17 cellular contexts compared by ENCODE assay signal in the genomic region with DNA sequence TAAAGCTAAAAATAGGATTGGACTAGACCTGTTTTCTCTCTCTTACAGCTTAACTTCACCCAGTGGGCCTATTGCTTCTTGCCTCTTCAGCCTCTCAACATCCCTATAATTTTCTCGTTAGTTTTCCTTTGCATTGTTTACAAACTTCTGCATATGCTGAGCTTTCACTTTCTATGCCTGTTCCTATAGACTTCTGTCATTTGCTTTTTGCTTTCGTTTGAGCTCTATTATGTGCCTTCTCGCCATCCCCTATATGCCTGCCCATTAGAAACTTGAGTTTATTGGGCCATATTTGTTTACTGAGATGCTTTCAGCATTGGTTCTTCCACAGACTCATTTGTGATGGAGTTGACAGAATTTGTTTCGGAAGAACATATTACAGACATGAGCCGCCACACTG. TPM values are rescaled to one million over a fixed set of nuclear protein-coding genes. Genes with fewer than 3 reads are reported as not detected.
DNase-seq lines count a peak whose midpoint lies in the region; TF ChIP-seq lines count a peak whose summit lies in the region.
"Had no signal": no experiment of that assay in that cellular context is flagged by ENCODE, and none has a peak within 500 bp of the region (broad histone marks: within the 10 kb centered on the region; RNA-seq: fewer than 3 reads in every experiment).

No MANE protein-coding gene starts in this region.

- H3K36me3 ChIP-seq in HEK293 (ENCODE audit: control insufficient read depth in 2 of 2, insufficient read depth in 1 of 2, low read length in 2 of 2), result no peaks in the 10 kb centered on the region
- H3K36me3 ChIP-seq in MM.1S (replicated peaks; ENCODE audit: insufficient read depth, low read length), result no peaks in the 10 kb centered on the region
- no peaks in the 10 kb centered on the region for H3K36me3 ChIP-seq in prostate gland
- H3K36me3 ChIP-seq: thoracic aorta had no signal

- TF ChIP-seq CTCF in HEK293 (tag by site-specific recombination; IDR thresholded peaks at IDR 0.05) (no peak), nephron progenitor cell (IDR thresholded peaks at IDR 0.05) (no peak), MM.1S (IDR thresholded peaks at IDR 0.05; ENCODE audit: low read length) (no peak), prostate gland (IDR thresholded peaks at IDR 0.05) (no peak)

- H3K4me3 ChIP-seq in HEK293 (ENCODE audit: low read depth, low read length) (no peak overlapping the region), MM.1S (ENCODE audit: low read length) (no peak overlapping the region), prostate gland (no peak overlapping the region)
- H3K4me3 ChIP-seq: SK-N-MC, thoracic aorta had no signal

- DNase-seq in activated T-cell treated with anti-CD3 and anti-CD28 coated beads, Interleukin-2, amount 50 U/mL, for 24 hours, result no peak
- DNase-seq in activated T-cell treated with anti-CD3 and anti-CD28 coated beads, Interleukin-2, amount 50 U/mL, for 1 hour, result no peak
- DNase-seq in activated CD4-positive, alpha-beta memory T cell treated with anti-CD3 and anti-CD28 coated beads for 36 hours, result no peak
- DNase-seq in nephron progenitor cell (no peak), MM.1S (no peak), AG08396 (ENCODE audit: low spot score) (no peak), prostate gland (ENCODE audit: low spot score) (no peak)
- DNase-seq: activated CD8-positive, alpha-beta memory T cell treated with anti-CD3 and anti-CD28 coated beads for 24 hours; foreskin melanocyte; GOT3; KBM-7; naive B cell; NCI-H446 treated with DMSO at 0.1 percent for 48 hours; stimulated activated CD4-positive, alpha-beta T cell treated with anti-CD3 and anti-CD28 coated beads, Interleukin-1b, Interleukin-23, amount 100 ng/mL, for 48 hours had no signal

- no peaks in the 10 kb centered on the region for H4K20me1 ChIP-seq in MM.1S (ENCODE audit: insufficient read depth, low read length)

- 89% methylated on average over 5 of the region's 5 CpGs for WGBS in prostate gland

- CTCF ChIA-PET in HEK293 (lab: Yijun Ruan, JAX), result interaction anchor here (1.3 to 1.4 kb wide), 3 partner anchors 8 to 142 kb away, joined by 3 to 4 read pairs (median 3); no protein-coding TSS in a partner anchor
- CTCF ChIA-PET in activated CD4-positive, alpha-beta memory T cell treated with anti-CD3 and anti-CD28 coated beads for 36 hours (lab: Charles Lee), result interaction anchor here (0.7 to 1.8 kb wide), 4 partner anchors 11 to 125 kb away, joined by 3 to 4 read pairs (median 4); partner anchors contain the start of gene HINT3

- H3K79me2 ChIP-seq in MM.1S (ENCODE audit: low read length), result no peaks in the 10 kb centered on the region

- H3K9me2 ChIP-seq in MM.1S (replicated peaks; ENCODE audit: insufficient read depth, low read length), result no peaks in the 10 kb centered on the region

- H2AFZ ChIP-seq in MM.1S (ENCODE audit: low read length), result no peak overlapping the region

- intact Hi-C loops in activated CD4-positive, alpha-beta memory T cell treated with anti-CD3 and anti-CD28 coated beads for 36 hours (cut with micrococcal nuclease), result loop anchor here (1.0 to 2.0 kb wide), 2 partner anchors 41 to 74 kb away; partner anchors contain the start of gene NCOA7
- intact Hi-C loops in prostate gland (cut with DNase I), result no loop called here

- H3K27me3 ChIP-seq in MM.1S (replicated peaks; ENCODE audit: insufficient read depth, low read length), result no peaks in the 10 kb centered on the region
- no peaks in the 10 kb centered on the region for H3K27me3 ChIP-seq in prostate gland (replicated peaks; ENCODE audit: insufficient read depth)

- no peak for TF ChIP-seq POLR2A in prostate gland (IDR thresholded peaks at IDR 0.05)

- H3K27ac ChIP-seq in HEK293 (ENCODE audit: extremely low read depth, low read depth, low read length) (no peak overlapping the region), MM.1S (ENCODE audit: low read length) (no peak overlapping the region), prostate gland (no peak overlapping the region)
- H3K27ac ChIP-seq: SK-N-MC, thoracic aorta had no signal

- no peaks in the 10 kb centered on the region for H3K9me3 ChIP-seq in HEK293 (ENCODE audit: control insufficient read depth, insufficient read depth, low read depth, low read length)
- H3K9me3 ChIP-seq in MM.1S (replicated peaks; ENCODE audit: insufficient read depth, low read length), result no peaks in the 10 kb centered on the region
- H3K9me3 ChIP-seq in prostate gland, result no peaks in the 10 kb centered on the region
- H3K9me3 ChIP-seq: thoracic aorta had no signal

- peaks cover under 1% of the 10 kb centered on the region for H3K9me3 Mint-ChIP-seq in activated T-cell treated with anti-CD3 and anti-CD28 coated beads, Interleukin-2, amount 50 U/mL, for 24 hours
- H3K9me3 Mint-ChIP-seq in activated CD4-positive, alpha-beta memory T cell treated with anti-CD3 and anti-CD28 coated beads for 36 hours, result peaks cover under 1% of the 10 kb centered on the region
- peaks cover under 1% of the 10 kb centered on the region for H3K9me3 Mint-ChIP-seq in nephron progenitor cell
- H3K9me3 Mint-ChIP-seq: naive B cell had no signal

- no peak overlapping the region for H3K9ac ChIP-seq in MM.1S (ENCODE audit: low read length)

- peak overlapping the region; percentile 38 for H3K27ac Mint-ChIP-seq in activated T-cell treated with anti-CD3 and anti-CD28 coated beads, Interleukin-2, amount 50 U/mL, for 24 hours
- H3K27ac Mint-ChIP-seq in activated CD4-positive, alpha-beta memory T cell treated with anti-CD3 and anti-CD28 coated beads for 36 hours, result peak overlapping the region; percentile 71
- H3K27ac Mint-ChIP-seq in nephron progenitor cell, result peak overlapping the region; percentile 24

- no peaks in the 10 kb centered on the region for H3F3A ChIP-seq in MM.1S (ENCODE audit: insufficient read depth, low read length)

- no peaks in the 10 kb centered on the region for H3K27me3 Mint-ChIP-seq in activated T-cell treated with anti-CD3 and anti-CD28 coated beads, Interleukin-2, amount 50 U/mL, for 24 hours
- no peaks in the 10 kb centered on the region for H3K27me3 Mint-ChIP-seq in activated CD4-positive, alpha-beta memory T cell treated with anti-CD3 and anti-CD28 coated beads for 36 hours
- no peaks in the 10 kb centered on the region for H3K27me3 Mint-ChIP-seq in nephron progenitor cell (ENCODE audit: low read depth, poor library complexity)
- H3K27me3 Mint-ChIP-seq: naive B cell had no signal

- no peak overlapping the region for H3K4me2 ChIP-seq in MM.1S (ENCODE audit: low read depth, low read length)

- POLR2A ChIA-PET in HEK293 (lab: Yijun Ruan, JAX), result no interaction called here
- POLR2A ChIA-PET in activated CD4-positive, alpha-beta memory T cell treated with anti-CD3 and anti-CD28 coated beads for 36 hours (lab: Charles Lee), result no interaction called here

- H3K4me1 Mint-ChIP-seq in activated T-cell treated with anti-CD3 and anti-CD28 coated beads, Interleukin-2, amount 50 U/mL, for 24 hours (ENCODE audit: low read depth), result peaks cover 69% of the 10 kb centered on the region
- H3K4me1 Mint-ChIP-seq in activated CD4-positive, alpha-beta memory T cell treated with anti-CD3 and anti-CD28 coated beads for 36 hours (ENCODE audit: low read depth), result peaks cover 72% of the 10 kb centered on the region
- peaks cover 20% of the 10 kb centered on the region for H3K4me1 Mint-ChIP-seq in nephron progenitor cell

- peaks cover 3% of the 10 kb centered on the region; the same call in 1 of the 2 replicates for H3K4me1 ChIP-seq in HEK293 (ENCODE audit: control insufficient read depth, insufficient read depth, low read length)
- 0 out of 2 replicates have a peak, but pooled peaks cover 6% of the 10 kb centered on the region for H3K4me1 ChIP-seq in MM.1S (ENCODE audit: low read length)
- H3K4me1 ChIP-seq in prostate gland (replicated peaks), result no peaks in the 10 kb centered on the region

- peaks cover 17% of the 10 kb centered on the region for H3K36me3 Mint-ChIP-seq in activated T-cell treated with anti-CD3 and anti-CD28 coated beads, Interleukin-2, amount 50 U/mL, for 24 hours (ENCODE audit: low read depth)
- peaks cover 3% of the 10 kb centered on the region for H3K36me3 Mint-ChIP-seq in activated CD4-positive, alpha-beta memory T cell treated with anti-CD3 and anti-CD28 coated beads for 36 hours
- H3K36me3 Mint-ChIP-seq in nephron progenitor cell (ENCODE audit: low read depth), result peaks cover 1% of the 10 kb centered on the region
- H3K36me3 Mint-ChIP-seq: naive B cell had no signal

- peak overlapping the region; percentile 10 for H3K4me3 Mint-ChIP-seq in activated T-cell treated with anti-CD3 and anti-CD28 coated beads, Interleukin-2, amount 50 U/mL, for 24 hours
- peak overlapping the region; percentile 71 for H3K4me3 Mint-ChIP-seq in activated CD4-positive, alpha-beta memory T cell treated with anti-CD3 and anti-CD28 coated beads for 36 hours
- no peak overlapping the region for H3K4me3 Mint-ChIP-seq in nephron progenitor cell
- H3K4me3 Mint-ChIP-seq: naive B cell had no signal

TF ChIP-seq in HEK293, 187 proteins besides CTCF, POLR2A, EP300 and RAD21:
- TF ChIP-seq PRDM1 (tag by site-specific recombination; IDR thresholded peaks at IDR 0.05), result peak; percentile 32; the same call in 1 of the 2 replicates
- TF ChIP-seq WT1 (tag by site-specific recombination; IDR thresholded peaks at IDR 0.05), result no peak

RNA-seq across cellular contexts. Expression of gene NCOA7, which starts 40.9 kb away (rescaled TPM):
- total RNA-seq in activated CD4-positive, alpha-beta memory T cell treated with anti-CD3 and anti-CD28 coated beads for 36 hours, result 10 to 100 TPM; 42.3 to 43.4 TPM
- 10 to 100 TPM; 15.5 to 15.6 TPM for total RNA-seq in prostate gland
